ENCODE assay signal across 18 cellular contexts in the genomic region with DNA sequence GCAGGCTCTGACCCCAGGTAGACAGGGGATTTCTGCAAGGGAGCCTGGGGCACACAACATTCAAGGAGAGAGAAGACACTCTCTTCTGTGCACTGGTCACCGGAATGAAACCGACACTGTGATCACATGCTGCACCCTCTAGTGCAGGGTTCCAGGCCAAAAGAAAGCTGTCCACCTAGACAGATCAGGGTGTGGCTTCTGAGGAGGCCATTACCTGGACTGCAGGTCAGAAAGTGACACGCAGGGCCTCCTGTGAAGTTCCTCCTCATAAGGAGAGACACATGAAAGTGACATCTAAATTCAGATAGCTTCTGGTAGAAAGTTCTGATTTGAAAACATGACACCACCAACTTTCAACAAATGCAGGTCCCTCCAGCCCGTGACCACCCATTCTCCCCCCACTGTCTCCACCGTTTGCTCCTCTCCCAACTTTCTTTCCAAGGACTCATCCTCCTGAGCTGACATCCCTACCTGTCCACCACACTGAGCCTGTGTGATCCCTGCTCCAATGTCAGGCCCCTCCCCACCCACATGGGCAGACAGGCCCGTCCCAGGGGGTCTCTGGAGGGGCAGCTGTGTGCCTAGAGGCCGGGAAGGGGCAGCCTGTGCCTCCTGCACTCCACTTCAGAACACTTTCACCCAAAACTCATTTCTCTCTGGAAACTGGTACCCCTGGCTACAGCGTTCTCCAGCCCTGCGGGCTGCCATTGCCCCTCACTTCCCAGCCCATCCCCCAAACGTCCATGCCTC.
"Had no signal": no experiment of that assay in that cellular context is flagged by ENCODE, and none has a peak within 500 bp of the region (broad histone marks: within the 10 kb centered on the region; RNA-seq: fewer than 3 reads in every experiment).

No MANE protein-coding gene starts in this region.

- H3K9ac ChIP-seq: parathyroid adenoma had no signal

- H3K4me3 ChIP-seq: breast epithelium, gastroesophageal sphincter, lower lobe of right lung had no signal

- DNase-seq: activated B cell treated with CpG ODN at 0.5 μM for 24 hours; activated CD4-positive, alpha-beta T cell treated with anti-CD3 and anti-CD28 coated beads for 48 hours; activated CD8-positive, alpha-beta memory T cell treated with anti-CD3 and anti-CD28 coated beads, Interleukin-2, amount 50 U/mL, for 48 hours; activated naive CD4-positive, alpha-beta T cell treated with Interleukin-2 at 50 U/mL for 16 hours; aorta; erythroblast; lower lobe of right lung; naive B cell; stimulated activated CD4-positive, alpha-beta T cell treated with anti-CD3 and anti-CD28 coated beads, Interleukin-15, amount 100 ng/mL, for 24 hours; stimulated activated CD4-positive, alpha-beta T cell treated with anti-CD3 and anti-CD28 coated beads, Interleukin-4, amount 100 ng/mL, for 1 hour; stimulated activated naive B cell treated with anti-CD40 and anti-IgM and Interleukin-4, amounts not matched to agents 10 μg/mL and 1 μg/mL and 100 μg/mL, for 72 hours; T-helper 2 cell had no signal

- H3K27me3 ChIP-seq: breast epithelium, gastroesophageal sphincter, neutrophil had no signal

- FAIRE-seq: islet of Langerhans had no signal

- H3K9me3 ChIP-seq: breast epithelium, gastroesophageal sphincter, lower lobe of right lung, neutrophil had no signal

- H3K36me3 ChIP-seq: breast epithelium, neutrophil had no signal

- H3K27ac ChIP-seq: breast epithelium, gastroesophageal sphincter, lower lobe of right lung, neutrophil, parathyroid adenoma had no signal

- H2AFZ ChIP-seq: parathyroid adenoma had no signal

- ATAC-seq: gastroesophageal sphincter; left colon; lower lobe of right lung; stimulated activated naive B cell treated with anti-CD40 and anti-IgM and Interleukin-4, amounts not matched to agents 10 μg/mL and 1 μg/mL and 100 μg/mL, for 72 hours had no signal
